ENCODE assay signal across 19 cellular contexts in genomic region chr2:203592470-203592869, GRCh38.
"Had no signal": no experiment of that assay in that cellular context is flagged by ENCODE, and none has a peak within 500 bp of the region (broad histone marks: within the 10 kb centered on the region; RNA-seq: fewer than 3 reads in every experiment).

No MANE protein-coding gene starts in this region.

- H2AFZ ChIP-seq: neural progenitor cell had no signal

- H3K36me3 ChIP-seq: esophagus muscularis mucosa, gastroesophageal sphincter, heart left ventricle, neural progenitor cell, ovary had no signal

- H3K9ac ChIP-seq: neural progenitor cell had no signal

- H3K4me3 ChIP-seq: coronary artery, esophagus muscularis mucosa, gastroesophageal sphincter, heart left ventricle, neural progenitor cell, ovary, psoas muscle, skin epidermis had no signal

- H3K9me3 ChIP-seq: esophagus muscularis mucosa, gastroesophageal sphincter, heart left ventricle, ovary, psoas muscle had no signal

- H3K27ac ChIP-seq: esophagus muscularis mucosa, gastroesophageal sphincter, heart left ventricle, neural progenitor cell, ovary, psoas muscle, skin epidermis had no signal

- H3K4me2 ChIP-seq: neural progenitor cell had no signal

- ATAC-seq: activated CD4-positive, alpha-beta T cell treated with anti-CD3 and anti-CD28 coated beads for 36 hours; gastroesophageal sphincter; left ventricle myocardium superior; psoas muscle; stimulated activated naive CD8-positive, alpha-beta T cell treated with anti-CD3 and anti-CD28 coated beads, Interleukin-15, Interleukin-2, amounts not matched to agents 100 U/mL and 50 U/mL, for 24 hours; WTC11 had no signal

- H3K27me3 ChIP-seq: esophagus muscularis mucosa, gastroesophageal sphincter, heart left ventricle, neural progenitor cell, ovary had no signal

- H3K4me1 ChIP-seq: esophagus muscularis mucosa, gastroesophageal sphincter, neural progenitor cell, psoas muscle had no signal

- DNase-seq: activated CD4-positive, alpha-beta memory T cell treated with anti-CD3 and anti-CD28 coated beads for 36 hours; activated CD4-positive, alpha-beta T cell treated with anti-CD3 and anti-CD28 coated beads for 36 hours; activated naive CD4-positive, alpha-beta T cell treated with Interleukin-2 at 50 U/mL for 16 hours; activated T-cell treated with anti-CD3 and anti-CD28 coated beads for 4 hours; anterior cingulate cortex; heart left ventricle; left ventricle myocardium superior; naive thymus-derived CD4-positive, alpha-beta T cell; ovary; psoas muscle; right cardiac atrium; stimulated activated naive CD8-positive, alpha-beta T cell treated with anti-CD3 and anti-CD28 coated beads, Interleukin-15, Interleukin-2, amounts not matched to agents 100 U/mL and 50 U/mL, for 24 hours; substantia nigra had no signal
